In genomic region chr14:100132161-100132902, GRCh38 we compare ENCODE assay signal across 12 cellular contexts. TPM values are rescaled to one million over a fixed set of nuclear protein-coding genes. Genes with fewer than 3 reads are reported as not detected.
DNase-seq lines count a peak whose midpoint lies in the region; ATAC-seq and TF ChIP-seq lines count a peak whose summit lies in the region.
"Had no signal": no experiment of that assay in that cellular context is flagged by ENCODE, and none has a peak within 500 bp of the region (broad histone marks: within the 10 kb centered on the region; RNA-seq: fewer than 3 reads in every experiment).

No MANE protein-coding gene starts in this region.

- H3K27me3 ChIP-seq in right cardiac atrium (ENCODE audit: control insufficient read depth, insufficient read depth), result no peaks in the 10 kb centered on the region
- no peaks in the 10 kb centered on the region for H3K27me3 ChIP-seq in left lung
- H3K27me3 ChIP-seq in uterus, result no peaks in the 10 kb centered on the region
- no peaks in the 10 kb centered on the region for H3K27me3 ChIP-seq in stomach

- intact Hi-C loops in left cardiac atrium (cut with DNase I), result no loop called here
- intact Hi-C loops in right cardiac atrium (cut with DNase I), result no loop called here
- intact Hi-C loops in left lung (cut with DNase I), result no loop called here
- intact Hi-C loops in uterus (cut with DNase I; ENCODE audit: low total_unique reads), result no loop called here
- intact Hi-C loops in stomach (cut with DNase I; ENCODE audit: low total_unique reads), result no loop called here

- H3K36me3 ChIP-seq in left lung (peaks cover 0 to 88% of the 10 kb centered on the region in 2 donors), uterus (no peaks in the 10 kb centered on the region), stomach (peaks cover 30 to 96% (median 83%) of the 10 kb centered on the region in 4 donors)

- TF ChIP-seq CTCF in astrocyte of the spinal cord (IDR thresholded peaks at IDR 0.05; ENCODE audit: low read depth, low read length) (no peak), left lung (IDR thresholded peaks at IDR 0.05) (no peak), uterus (IDR thresholded peaks at IDR 0.05) (no peak), stomach (IDR thresholded peaks at IDR 0.05) (no peak)

- H3K27ac ChIP-seq in right cardiac atrium (ENCODE audit: low read length) (no peak overlapping the region), left lung (no peak overlapping the region), uterus (peak overlapping the region; percentile 82 to 85), stomach (peak overlapping the region in 1 of 5 donors; percentile 77)

- no peaks in the 10 kb centered on the region for H3K9me3 ChIP-seq in right cardiac atrium (ENCODE audit: control insufficient read depth, low read length)
- H3K9me3 ChIP-seq in left lung, result no peaks in the 10 kb centered on the region
- no peaks in the 10 kb centered on the region for H3K9me3 ChIP-seq in uterus
- H3K9me3 ChIP-seq in stomach, result no peaks in the 10 kb centered on the region

- H3K4me3 ChIP-seq in right cardiac atrium (ENCODE audit: low read length), result no peak overlapping the region
- no peak overlapping the region for H3K4me3 ChIP-seq in astrocyte of the spinal cord (ENCODE audit: low read depth, low read length)
- H3K4me3 ChIP-seq in left lung, result no peak overlapping the region
- peak overlapping the region in 1 of 2 donors; percentile 4 for H3K4me3 ChIP-seq in uterus
- no peak overlapping the region for H3K4me3 ChIP-seq in stomach

- H3K4me1 ChIP-seq in right cardiac atrium (ENCODE audit: control insufficient read depth, insufficient read depth, low read length), result peaks cover 2% of the 10 kb centered on the region
- peaks cover 0 to 4% of the 10 kb centered on the region in 2 donors for H3K4me1 ChIP-seq in left lung
- H3K4me1 ChIP-seq in uterus, result peaks cover 3 to 4% of the 10 kb centered on the region in 2 donors
- H3K4me1 ChIP-seq in stomach, result peaks cover 6 to 39% (median 16%) of the 10 kb centered on the region in 4 donors

- no peak for TF ChIP-seq EP300 in stomach (IDR thresholded peaks at IDR 0.05)

- peak in 1 of 2 donors; percentile 15 for TF ChIP-seq POLR2A in uterus (IDR thresholded peaks at IDR 0.05)
- no peak for TF ChIP-seq POLR2A in stomach (IDR thresholded peaks at IDR 0.05)

- DNase-seq in left cardiac atrium (peak; percentile 47), right cardiac atrium (no peak), astrocyte of the spinal cord (ENCODE audit: low read depth, low spot score) (peak; percentile 46), left lung (peak in 1 of 2 donors; percentile 57), uterus (peak; percentile 75 to 83), DMS79 (lab: John Stamatoyannopoulos, UW) (no peak), stomach (no peak)
- DNase-seq: activated CD4-positive, CD25-positive, alpha-beta regulatory T cell; activated gamma-delta T cell; MM.1S; Right ventricle myocardium superior had no signal

- WGBS in right cardiac atrium, result 78% methylated on average over 25 of the region's 25 CpGs
- 71 to 80% (median 74%) methylated on average over 20 to 25 of the region's 25 CpGs for WGBS in stomach, 5 donors

- ATAC-seq in left cardiac atrium, result no peak
- ATAC-seq in right cardiac atrium, result no peak
- peak; percentile 65 for ATAC-seq in left lung
- ATAC-seq in GM21381 (IDR thresholded peaks at IDR 0.05; ENCODE audit: unreplicated experiment), result no peak

- in situ Hi-C loops in astrocyte of the spinal cord (cut with HindIII; ENCODE audit: low sequenced_read_pairs), result no loop called here

RNA-seq across cellular contexts. Expression of gene DEGS2, which starts 27.1 kb away (rescaled TPM):
- total RNA-seq in left cardiac atrium, result under 1 TPM in 1 of 2 donors, not detected in 1; 0.18 TPM
- total RNA-seq in right cardiac atrium, result under 1 TPM in 3 of 4 donors, not detected in 1; 0.29 to 0.42 (median 0.31) TPM
- polyA plus RNA-seq in right cardiac atrium, result 0.11 TPM
- 1 to 10 TPM; 2.0 to 7.6 TPM for total RNA-seq in left lung
- total RNA-seq in uterus, result 10 to 100 TPM in 1 of 4 donors, 1 to 10 TPM in 2, under 1 TPM in 1; 0.88 to 26.6 (median 1.5) TPM
- total RNA-seq in stomach, result 10 to 100 TPM in 4 of 5 donors, 1 to 10 TPM in 1; 1.2 to 53.0 (median 25.0) TPM
- polyA plus RNA-seq in stomach, result 1 to 10 TPM; 4.3 to 8.6 (median 7.7) TPM
- total RNA-seq: Right ventricle myocardium superior had no signal

Comparison
In these comparisons a context has a peak if more than half of its experiments do, and no peak if none do; other contexts are left out.
1. DNase-seq: peak in left cardiac atrium (single experiment), astrocyte of the spinal cord (single experiment) and uterus (2 of 2); none in right cardiac atrium (0 of 3), DMS79 (single experiment) and stomach (single experiment).
2. H3K27ac ChIP-seq: peak in uterus (2 of 2); none in right cardiac atrium (single experiment) and left lung (0 of 2).